12 cellular contexts compared by ENCODE assay signal in the genomic region with DNA sequence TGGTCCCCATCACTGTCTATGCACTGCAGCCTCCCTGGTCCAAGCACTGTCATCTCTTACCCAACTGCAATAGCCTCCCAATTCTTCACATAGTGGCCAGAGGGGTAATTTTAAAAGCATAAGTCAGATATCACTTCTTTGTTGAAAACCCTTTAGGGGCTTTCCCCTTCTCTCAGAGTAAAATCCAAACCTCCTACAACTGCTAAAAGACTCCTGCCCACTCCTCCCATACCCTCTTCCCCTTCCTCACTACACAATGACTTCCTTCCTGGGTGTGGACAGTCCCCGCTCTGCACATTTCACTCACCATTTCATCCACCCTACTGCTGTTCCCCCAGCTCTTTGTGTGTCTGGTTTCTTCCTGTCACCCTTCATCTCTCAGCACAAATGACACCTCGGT. TPM values are rescaled to one million over a fixed set of nuclear protein-coding genes. Genes with fewer than 3 reads are reported as not detected.
DNase-seq lines count a peak whose midpoint lies in the region; ATAC-seq and TF ChIP-seq lines count a peak whose summit lies in the region.
"Had no signal": no experiment of that assay in that cellular context is flagged by ENCODE, and none has a peak within 500 bp of the region (broad histone marks: within the 10 kb centered on the region; RNA-seq: fewer than 3 reads in every experiment).

No MANE protein-coding gene starts in this region.

- H3K4me3 Mint-ChIP-seq in T-helper 2 cell treated with Interferon-gamma antibody and Interleukin-4, amounts not matched to agents 5 μg/mL and 100 μg/mL, for 36 hours, result peak overlapping the region; percentile 44
- H3K4me3 Mint-ChIP-seq in memory B cell, result peak overlapping the region; percentile 35
- peak overlapping the region in 1 of 2 donors; percentile 69 for H3K4me3 Mint-ChIP-seq in CD14-positive monocyte
- H3K4me3 Mint-ChIP-seq: brain had no signal

- no peaks in the 10 kb centered on the region for H3K36me3 ChIP-seq in adrenal gland (replicated peaks in 1 of 2)

- peaks cover 49% of the 10 kb centered on the region for H3K4me1 Mint-ChIP-seq in T-helper 2 cell treated with Interferon-gamma antibody and Interleukin-4, amounts not matched to agents 5 μg/mL and 100 μg/mL, for 36 hours (ENCODE audit: low read depth)
- peaks cover 53% of the 10 kb centered on the region for H3K4me1 Mint-ChIP-seq in memory B cell
- peaks cover 17% of the 10 kb centered on the region for H3K4me1 Mint-ChIP-seq in CD14-positive monocyte
- H3K4me1 Mint-ChIP-seq: brain had no signal

- no peaks in the 10 kb centered on the region for H3K4me1 ChIP-seq in adrenal gland (replicated peaks in 1 of 2)

- intact Hi-C loops in CD14-positive monocyte (cut with micrococcal nuclease), result no loop called here
- intact Hi-C loops in adrenal gland (cut with DNase I), result no loop called here

- no peaks in the 10 kb centered on the region for H3K9me3 ChIP-seq in adrenal gland (replicated peaks in 1 of 3)

- H3K27ac Mint-ChIP-seq in T-helper 2 cell treated with Interferon-gamma antibody and Interleukin-4, amounts not matched to agents 5 μg/mL and 100 μg/mL, for 36 hours, result peak overlapping the region; percentile 82
- H3K27ac Mint-ChIP-seq in memory B cell, result peak overlapping the region; percentile 32
- H3K27ac Mint-ChIP-seq in CD14-positive monocyte, result peak overlapping the region in 3 of 7 donors; percentile 22 to 42 (median 32)
- H3K27ac Mint-ChIP-seq: brain had no signal

- 58 to 75% (median 64%) methylated on average over 2 of the region's 2 CpGs for WGBS in adrenal gland, 4 donors

- H3K36me3 Mint-ChIP-seq in T-helper 2 cell treated with Interferon-gamma antibody and Interleukin-4, amounts not matched to agents 5 μg/mL and 100 μg/mL, for 36 hours (ENCODE audit: low read depth), result peaks cover 34% of the 10 kb centered on the region
- H3K36me3 Mint-ChIP-seq in memory B cell, result peaks cover 29% of the 10 kb centered on the region
- H3K36me3 Mint-ChIP-seq in CD14-positive monocyte, result no peaks in the 10 kb centered on the region
- H3K36me3 Mint-ChIP-seq: brain had no signal

- DNase-seq in T-helper 2 cell treated with Interferon-gamma antibody and Interleukin-4, amounts not matched to agents 5 μg/mL and 100 μg/mL, for 36 hours (ENCODE audit: low spot score), result peak; percentile 63
- DNase-seq in T-helper 2 cell (no peak), memory B cell (ENCODE audit: low spot score in 2 of 2) (no peak), CD14-positive monocyte (ENCODE audit: low spot score) (no peak), adrenal gland (no peak), omental fat pad (ENCODE audit: low spot score) (no peak)
- DNase-seq: NCI-H1694 had no signal

- TF ChIP-seq CTCF in CD14-positive monocyte (IDR thresholded peaks at IDR 0.05) (no peak), adrenal gland (IDR thresholded peaks at IDR 0.05) (no peak), omental fat pad (IDR thresholded peaks at IDR 0.05) (no peak)

- H3K27me3 Mint-ChIP-seq in T-helper 2 cell treated with Interferon-gamma antibody and Interleukin-4, amounts not matched to agents 5 μg/mL and 100 μg/mL, for 36 hours (ENCODE audit: low read depth), result no peaks in the 10 kb centered on the region
- no peaks in the 10 kb centered on the region for H3K27me3 Mint-ChIP-seq in memory B cell
- peaks cover 0 to 6% (median 0%) of the 10 kb centered on the region in 3 donors for H3K27me3 Mint-ChIP-seq in CD14-positive monocyte (ENCODE audit: low read depth in 3 of 3)

- H3K9me3 Mint-ChIP-seq in T-helper 2 cell treated with Interferon-gamma antibody and Interleukin-4, amounts not matched to agents 5 μg/mL and 100 μg/mL, for 36 hours, result no peaks in the 10 kb centered on the region
- H3K9me3 Mint-ChIP-seq in memory B cell, result no peaks in the 10 kb centered on the region
- H3K9me3 Mint-ChIP-seq in CD14-positive monocyte, result peaks cover 0 to 3% (median 0%) of the 10 kb centered on the region in 7 donors

- H3K27me3 ChIP-seq in adrenal gland, result no peaks in the 10 kb centered on the region

- no peak overlapping the region for H3K27ac ChIP-seq in adrenal gland
- H3K27ac ChIP-seq: 22Rv1 had no signal

- H3K4me3 ChIP-seq in adrenal gland, result no peak overlapping the region

- TF ChIP-seq POLR2A in adrenal gland (IDR thresholded peaks at IDR 0.05), result no peak

- ATAC-seq in GM21619 (IDR thresholded peaks at IDR 0.05; ENCODE audit: unreplicated experiment) (peak; percentile 71), HG03439 (IDR thresholded peaks at IDR 0.05; ENCODE audit: unreplicated experiment) (peak; percentile 48), memory B cell (ENCODE audit: low read depth) (peak; percentile 57), omental fat pad (ENCODE audit: low FRiP score) (no peak)

RNA-seq across cellular contexts. Expression of a gene that starts 8.3 kb away (rescaled TPM):
- 1 to 10 TPM in 1 of 2 donors, under 1 TPM in 1; 0.51 to 1.1 TPM for polyA plus RNA-seq in CD14-positive monocyte
- total RNA-seq in adrenal gland, result 10 to 100 TPM in 6 of 8 donors, 1 to 10 TPM in 2; 8.2 to 40.1 (median 14.8) TPM
- 10 to 100 TPM in 2 of 3 donors, 1 to 10 TPM in 1; 2.2 to 27.4 (median 19.4) TPM for polyA plus RNA-seq in adrenal gland
- total RNA-seq in omental fat pad, result 1 to 10 TPM; 1.1 to 9.9 (median 2.7) TPM
- polyA plus RNA-seq: neural cell had no signal

RNA-seq across cellular contexts. Expression of a gene that starts 59.7 kb away (rescaled TPM):
- polyA plus RNA-seq in CD14-positive monocyte (not detected), adrenal gland (100 to 1,000 TPM in 2 of 3 donors, 10 to 100 TPM in 1; 11.3 to 144 (median 140) TPM)
- total RNA-seq in adrenal gland (100 to 1,000 TPM in 1 of 8 donors, 10 to 100 TPM in 7; 12.6 to 183 (median 56.6) TPM), omental fat pad (10 to 100 TPM in 1 of 4 donors, 1 to 10 TPM in 3; 4.9 to 29.2 (median 6.5) TPM)
- polyA plus RNA-seq: neural cell had no signal
